1 cellular context compared by ENCODE assay signal in the genomic region with DNA sequence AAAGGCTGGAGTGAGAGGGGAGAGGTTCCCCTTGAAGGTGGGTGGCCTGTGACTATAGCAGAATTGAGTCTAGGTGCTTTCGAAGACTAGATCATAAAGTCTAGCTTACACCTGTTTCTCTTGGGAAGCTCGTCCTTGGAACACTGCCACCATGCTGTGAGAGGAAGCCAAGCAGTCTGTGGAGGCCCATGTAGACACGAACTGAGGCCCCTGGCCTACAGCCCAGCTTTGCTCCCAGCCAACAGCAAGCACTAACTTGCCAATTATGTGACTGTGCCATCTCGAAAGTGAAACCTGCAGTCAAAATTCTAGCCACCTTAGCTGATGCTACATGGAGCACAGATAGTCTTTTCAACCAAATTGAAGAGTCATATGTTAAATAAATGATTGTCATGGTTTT.
TF ChIP-seq lines count a peak whose summit lies in the region.

No MANE protein-coding gene starts in this region.

TF ChIP-seq in liver, 16 proteins besides CTCF, POLR2A, EP300 and RAD21 (continued from another document):
- TF ChIP-seq, protein P1, sequence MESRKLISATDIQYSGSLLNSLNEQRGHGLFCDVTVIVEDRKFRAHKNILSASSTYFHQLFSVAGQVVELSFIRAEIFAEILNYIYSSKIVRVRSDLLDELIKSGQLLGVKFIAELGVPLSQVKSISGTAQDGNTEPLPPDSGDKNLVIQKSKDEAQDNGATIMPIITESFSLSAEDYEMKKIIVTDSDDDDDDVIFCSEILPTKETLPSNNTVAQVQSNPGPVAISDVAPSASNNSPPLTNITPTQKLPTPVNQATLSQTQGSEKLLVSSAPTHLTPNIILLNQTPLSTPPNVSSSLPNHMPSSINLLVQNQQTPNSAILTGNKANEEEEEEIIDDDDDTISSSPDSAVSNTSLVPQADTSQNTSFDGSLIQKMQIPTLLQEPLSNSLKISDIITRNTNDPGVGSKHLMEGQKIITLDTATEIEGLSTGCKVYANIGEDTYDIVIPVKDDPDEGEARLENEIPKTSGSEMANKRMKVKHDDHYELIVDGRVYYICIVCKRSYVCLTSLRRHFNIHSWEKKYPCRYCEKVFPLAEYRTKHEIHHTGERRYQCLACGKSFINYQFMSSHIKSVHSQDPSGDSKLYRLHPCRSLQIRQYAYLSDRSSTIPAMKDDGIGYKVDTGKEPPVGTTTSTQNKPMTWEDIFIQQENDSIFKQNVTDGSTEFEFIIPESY (IDR thresholded peaks at IDR 0.05), result peak; percentile 23
- TF ChIP-seq FOXA2 (IDR thresholded peaks at IDR 0.05), result peak; percentile 66
- TF ChIP-seq, protein P2, sequence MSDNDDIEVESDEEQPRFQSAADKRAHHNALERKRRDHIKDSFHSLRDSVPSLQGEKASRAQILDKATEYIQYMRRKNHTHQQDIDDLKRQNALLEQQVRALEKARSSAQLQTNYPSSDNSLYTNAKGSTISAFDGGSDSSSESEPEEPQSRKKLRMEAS (IDR thresholded peaks at IDR 0.05), result peak; percentile 44
